29 cellular contexts compared by ENCODE assay signal in the genomic region with DNA sequence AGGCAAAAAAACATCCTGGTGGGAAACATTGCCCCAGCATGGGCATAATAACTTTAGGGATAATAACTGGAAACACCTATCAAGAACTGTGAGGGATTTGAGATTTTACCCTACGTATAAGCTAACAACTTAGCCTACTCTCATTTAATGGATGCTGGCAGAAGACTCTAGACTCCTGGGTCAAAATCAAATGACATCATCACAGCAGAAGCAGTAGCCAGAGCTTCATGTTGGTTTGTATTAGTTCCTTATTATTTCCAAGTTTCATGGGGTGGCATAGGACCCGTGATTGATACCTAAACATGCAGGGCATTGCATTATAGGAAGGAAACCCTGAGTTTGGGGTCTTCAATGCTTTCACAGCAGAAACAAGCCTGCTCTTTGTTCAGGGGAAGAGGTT. TPM values are rescaled to one million over a fixed set of nuclear protein-coding genes. Genes with fewer than 3 reads are reported as not detected.
"Had no signal": no experiment of that assay in that cellular context is flagged by ENCODE, and none has a peak within 500 bp of the region (broad histone marks: within the 10 kb centered on the region; RNA-seq: fewer than 3 reads in every experiment).

No MANE protein-coding gene starts in this region.

- H3K27ac Mint-ChIP-seq: activated CD4-positive, alpha-beta memory T cell treated with anti-CD3 and anti-CD28 coated beads for 36 hours; activated CD4-positive, alpha-beta T cell treated with anti-CD3 and anti-CD28 coated beads, Interleukin-2, amount 10 ng/mL, durations not matched to agents 7 days and 5 days; activated naive CD4-positive, alpha-beta T cell treated with anti-CD3 and anti-CD28 coated beads for 36 hours; activated naive CD4-positive, alpha-beta T cell treated with anti-CD3 and anti-CD28 coated beads, Interleukin-2, amount 50 U/mL, for 72 hours; activated T-helper 1 cell treated with anti-CD3 and anti-CD28 coated beads, Interleukin-12 subunit alpha, Interleukin-12 subunit beta, Interleukin-2, Interleukin-4 antibody, amounts not matched to agents 30 ng/mL and 10 ng/mL and 1 ng/mL, durations not matched to agents 14 hours and 24 hours and 36 hours; brain had no signal

- H3K36me3 Mint-ChIP-seq: activated CD4-positive, alpha-beta memory T cell treated with anti-CD3 and anti-CD28 coated beads for 36 hours; activated naive CD4-positive, alpha-beta T cell treated with anti-CD3 and anti-CD28 coated beads, Interleukin-2, amount 50 U/mL, for 72 hours had no signal

- H3K27me3 Mint-ChIP-seq: activated CD4-positive, alpha-beta memory T cell treated with anti-CD3 and anti-CD28 coated beads for 36 hours had no signal

- H3K4me3 Mint-ChIP-seq: activated CD4-positive, alpha-beta memory T cell treated with anti-CD3 and anti-CD28 coated beads for 36 hours; activated CD4-positive, alpha-beta T cell treated with anti-CD3 and anti-CD28 coated beads, Interleukin-2, amount 10 ng/mL, durations not matched to agents 7 days and 5 days; activated naive CD4-positive, alpha-beta T cell treated with anti-CD3 and anti-CD28 coated beads for 36 hours; activated T-cell treated with anti-CD3 and anti-CD28 coated beads, Interleukin-2, amount 50 U/mL, for 4 hours; activated T-helper 1 cell treated with anti-CD3 and anti-CD28 coated beads, Interleukin-12 subunit alpha, Interleukin-12 subunit beta, Interleukin-2, Interleukin-4 antibody, amounts not matched to agents 30 ng/mL and 10 ng/mL and 1 ng/mL, durations not matched to agents 14 hours and 24 hours and 36 hours; brain; central memory CD8-positive, alpha-beta T cell had no signal

- FAIRE-seq: bronchial epithelial cell, TTC549 had no signal

- H3K9me3 Mint-ChIP-seq: activated CD4-positive, alpha-beta memory T cell treated with anti-CD3 and anti-CD28 coated beads for 36 hours; activated CD4-positive, alpha-beta T cell treated with anti-CD3 and anti-CD28 coated beads, Interleukin-2, amount 10 ng/mL, durations not matched to agents 7 days and 5 days; activated naive CD4-positive, alpha-beta T cell treated with anti-CD3 and anti-CD28 coated beads for 36 hours; activated naive CD4-positive, alpha-beta T cell treated with anti-CD3 and anti-CD28 coated beads, Interleukin-2, amount 50 U/mL, for 72 hours; activated T-cell treated with anti-CD3 and anti-CD28 coated beads, Interleukin-2, amount 50 U/mL, for 4 hours; activated T-helper 1 cell treated with anti-CD3 and anti-CD28 coated beads, Interleukin-12 subunit alpha, Interleukin-12 subunit beta, Interleukin-2, Interleukin-4 antibody, amounts not matched to agents 30 ng/mL and 10 ng/mL and 1 ng/mL, durations not matched to agents 14 hours and 24 hours and 36 hours; central memory CD8-positive, alpha-beta T cell had no signal

- ATAC-seq: activated naive CD4-positive, alpha-beta T cell treated with anti-CD3 and anti-CD28 coated beads, Interleukin-2, amount 50 U/mL, for 72 hours; activated T-cell treated with anti-CD3 and anti-CD28 coated beads, Interleukin-2, amount 50 U/mL, for 4 hours; Panc1 had no signal

- DNase-seq: activated CD4-positive, alpha-beta memory T cell treated with anti-CD3 and anti-CD28 coated beads for 36 hours; activated CD4-positive, alpha-beta T cell treated with anti-CD3 and anti-CD28 coated beads, Interleukin-2, amount 10 ng/mL, durations not matched to agents 7 days and 5 days; activated CD8-positive, alpha-beta memory T cell treated with anti-CD3 and anti-CD28 coated beads, Interleukin-2, amount 50 U/mL, for 4 hours; activated gamma-delta T cell treated with Interleukin-2 at 50 U/mL for 16 hours; activated naive CD4-positive, alpha-beta T cell treated with anti-CD3 and anti-CD28 coated beads for 36 hours; activated T-cell treated with anti-CD3 and anti-CD28 coated beads for 4 hours; activated T-cell treated with anti-CD3 and anti-CD28 coated beads, Interleukin-2, amount 50 U/mL, for 4 hours; anterior cingulate cortex; NCI-H1048; NCI-H1436 treated with DMSO at 0.1 percent for 48 hours; NCI-H1694 treated with DMSO at 0.1 percent for 48 hours; NCI-H2029; NCI-H345; NCI-H524 treated with DMSO at 0.1 percent for 48 hours; SHP77; SJCRH30; T1000 had no signal

RNA-seq across cellular contexts. Expression of gene TCEAL9, which starts 4.6 kb away (rescaled TPM):
- total RNA-seq: activated CD4-positive, alpha-beta T cell treated with anti-CD3 and anti-CD28 coated beads, Interleukin-2, amount 10 ng/mL, durations not matched to agents 7 days and 5 days had no signal

RNA-seq across cellular contexts. Expression of gene TCEAL7, which starts 30.9 kb away (rescaled TPM):
- total RNA-seq: activated CD4-positive, alpha-beta memory T cell treated with anti-CD3 and anti-CD28 coated beads for 36 hours; activated CD4-positive, alpha-beta T cell treated with anti-CD3 and anti-CD28 coated beads, Interleukin-2, amount 10 ng/mL, durations not matched to agents 7 days and 5 days; activated naive CD4-positive, alpha-beta T cell treated with anti-CD3 and anti-CD28 coated beads for 36 hours; activated naive CD4-positive, alpha-beta T cell treated with anti-CD3 and anti-CD28 coated beads, Interleukin-2, amount 50 U/mL, for 72 hours; activated T-cell treated with anti-CD3 and anti-CD28 coated beads, Interleukin-2, amount 50 U/mL, for 4 hours; activated T-helper 1 cell treated with anti-CD3 and anti-CD28 coated beads, Interleukin-12 subunit alpha, Interleukin-12 subunit beta, Interleukin-2, Interleukin-4 antibody, amounts not matched to agents 30 ng/mL and 10 ng/mL and 1 ng/mL, durations not matched to agents 14 hours and 24 hours and 36 hours; MCF 10A; NCI-H460; RPMI7951; T-helper 1 cell treated with Interleukin-12 subunit alpha and Interleukin-12 subunit beta and Interleukin-4 antibody, amounts not matched to agents 30 ng/mL and 1 ng/mL, for 36 hours; T-helper 2 cell treated with Interferon-gamma antibody and Interleukin-4, amounts not matched to agents 100 ng/mL and 5 ng/mL, for 36 hours had no signal

RNA-seq across cellular contexts. Expression of gene BEX2, which starts 50.1 kb away (rescaled TPM):
- total RNA-seq: MCF 10A, RPMI7951, SJCRH30 had no signal
